In the genomic region with DNA sequence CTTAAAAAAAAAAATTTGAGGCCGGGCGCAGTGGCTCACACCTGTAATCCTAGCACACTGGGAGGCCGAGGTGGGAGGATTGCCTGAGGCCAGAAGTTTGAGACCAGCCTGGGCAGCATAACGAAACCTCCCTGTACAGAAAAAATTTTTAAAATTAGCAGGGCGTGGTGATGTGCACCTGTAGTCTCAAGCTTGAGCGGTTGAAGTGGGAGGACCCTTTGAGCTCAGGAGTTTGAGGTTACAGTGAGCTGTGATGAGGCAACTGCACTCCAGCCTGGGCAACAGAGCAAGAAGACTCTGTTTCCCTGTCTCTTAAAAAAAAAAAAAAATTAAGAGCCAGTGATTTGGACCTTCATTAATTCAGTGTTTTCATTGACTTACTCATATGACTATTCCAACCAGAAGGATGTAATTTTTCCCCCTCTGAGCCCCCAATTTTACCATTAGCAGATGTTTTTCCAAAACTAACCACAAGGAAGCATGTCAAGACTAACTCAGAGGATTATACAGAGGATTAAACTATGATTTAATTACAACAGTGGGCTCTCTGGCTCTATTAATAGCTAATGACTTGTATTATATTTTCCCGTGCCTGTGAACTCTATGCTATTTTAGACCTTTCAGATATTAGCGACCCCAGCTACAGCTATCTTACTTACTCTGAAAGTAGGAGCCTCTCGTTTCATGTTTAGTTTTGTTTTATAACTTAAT, we compare ENCODE assay signal across 10 cellular contexts.
DNase-seq lines count a peak whose midpoint lies in the region; ATAC-seq and TF ChIP-seq lines count a peak whose summit lies in the region.
"Had no signal": no experiment of that assay in that cellular context is flagged by ENCODE, and none has a peak within 500 bp of the region (broad histone marks: within the 10 kb centered on the region; RNA-seq: fewer than 3 reads in every experiment).

No MANE protein-coding gene starts in this region.

- no peaks in the 10 kb centered on the region for H3K9me3 ChIP-seq in OCI-LY1 (ENCODE audit: low read length)
- H3K9me3 ChIP-seq: suprapubic skin had no signal

- peak overlapping the region; percentile 17 for H3K4me3 Mint-ChIP-seq in stimulated activated naive CD8-positive, alpha-beta T cell treated with anti-CD3 and anti-CD28 coated beads, Interleukin-15, Interleukin-2, amounts not matched to agents 100 ng/mL and 50 ng/mL, for 24 hours
- no peak overlapping the region for H3K4me3 Mint-ChIP-seq in type B pancreatic cell
- H3K4me3 Mint-ChIP-seq in activated T-cell treated with anti-CD3 and anti-CD28 coated beads, Interleukin-2, amount 50 U/mL, for 72 hours, result no peak overlapping the region

- H3K4me2 ChIP-seq in OCI-LY1 (ENCODE audit: low read length), result peak overlapping the region; percentile 46; the same call in 1 of the 2 replicates

- peak overlapping the region; percentile 1 for H3K4me3 ChIP-seq in OCI-LY1 (ENCODE audit: low read depth, low read length, poor library complexity, severe bottlenecking)
- H3K4me3 ChIP-seq: suprapubic skin had no signal

- H4K20me1 ChIP-seq in OCI-LY1 (ENCODE audit: insufficient read depth, low read length), result no peaks in the 10 kb centered on the region

- no peaks in the 10 kb centered on the region for H3K9me2 ChIP-seq in OCI-LY1 (ENCODE audit: low read depth, low read length)

- no peak overlapping the region for H2AFZ ChIP-seq in OCI-LY1 (ENCODE audit: low read length)

- no peak for DNase-seq in stimulated activated naive CD8-positive, alpha-beta T cell treated with anti-CD3 and anti-CD28 coated beads, Interleukin-15, Interleukin-2, amounts not matched to agents 100 U/mL and 50 U/mL, for 24 hours
- DNase-seq in type B pancreatic cell (ENCODE audit: extremely low spot score, unreplicated experiment) (no peak), HEK293T (ENCODE audit: extremely low spot score) (no peak)
- no peak for DNase-seq in activated T-cell treated with anti-CD3 and anti-CD28 coated beads, Interleukin-2, amount 50 U/mL, for 72 hours
- no peak for DNase-seq in activated CD8-positive, alpha-beta memory T cell treated with anti-CD3 and anti-CD28 coated beads for 24 hours

- no peaks in the 10 kb centered on the region for H3K27me3 Mint-ChIP-seq in stimulated activated naive CD8-positive, alpha-beta T cell treated with anti-CD3 and anti-CD28 coated beads, Interleukin-15, Interleukin-2, amounts not matched to agents 100 ng/mL and 50 ng/mL, for 24 hours
- no peaks in the 10 kb centered on the region for H3K27me3 Mint-ChIP-seq in type B pancreatic cell
- H3K27me3 Mint-ChIP-seq in activated T-cell treated with anti-CD3 and anti-CD28 coated beads, Interleukin-2, amount 50 U/mL, for 72 hours (ENCODE audit: low read depth), result no peaks in the 10 kb centered on the region

- H3K9me3 Mint-ChIP-seq in stimulated activated naive CD8-positive, alpha-beta T cell treated with anti-CD3 and anti-CD28 coated beads, Interleukin-15, Interleukin-2, amounts not matched to agents 100 ng/mL and 50 ng/mL, for 24 hours, result no peaks in the 10 kb centered on the region
- H3K9me3 Mint-ChIP-seq in type B pancreatic cell, result no peaks in the 10 kb centered on the region
- no peaks in the 10 kb centered on the region for H3K9me3 Mint-ChIP-seq in activated T-cell treated with anti-CD3 and anti-CD28 coated beads, Interleukin-2, amount 50 U/mL, for 72 hours

- H3K27me3 ChIP-seq in OCI-LY1 (ENCODE audit: insufficient read depth, low read length), result no peaks in the 10 kb centered on the region
- H3K27me3 ChIP-seq: suprapubic skin had no signal

- POLR2A ChIA-PET in HEK293T (lab: Yijun Ruan, JAX), result interaction anchor here (0.8 kb wide), 1 partner anchor 10 kb away, joined by 3 read pairs; no protein-coding TSS in a partner anchor

- CTCF ChIA-PET in HEK293T (lab: Yijun Ruan, JAX), result interaction anchor here (0.7 kb wide), 1 partner anchor 124 kb away, joined by 4 read pairs; no protein-coding TSS in a partner anchor

- peaks cover 95% of the 10 kb centered on the region for H3K4me1 Mint-ChIP-seq in stimulated activated naive CD8-positive, alpha-beta T cell treated with anti-CD3 and anti-CD28 coated beads, Interleukin-15, Interleukin-2, amounts not matched to agents 100 ng/mL and 50 ng/mL, for 24 hours (ENCODE audit: low read depth)
- peaks cover 53% of the 10 kb centered on the region for H3K4me1 Mint-ChIP-seq in type B pancreatic cell (ENCODE audit: unreplicated experiment)
- peaks cover 82% of the 10 kb centered on the region for H3K4me1 Mint-ChIP-seq in activated T-cell treated with anti-CD3 and anti-CD28 coated beads, Interleukin-2, amount 50 U/mL, for 72 hours (ENCODE audit: low read depth)

- H3K36me3 Mint-ChIP-seq in stimulated activated naive CD8-positive, alpha-beta T cell treated with anti-CD3 and anti-CD28 coated beads, Interleukin-15, Interleukin-2, amounts not matched to agents 100 ng/mL and 50 ng/mL, for 24 hours (ENCODE audit: low read depth), result no peaks in the 10 kb centered on the region
- peaks cover 3% of the 10 kb centered on the region for H3K36me3 Mint-ChIP-seq in type B pancreatic cell
- no peaks in the 10 kb centered on the region for H3K36me3 Mint-ChIP-seq in activated T-cell treated with anti-CD3 and anti-CD28 coated beads, Interleukin-2, amount 50 U/mL, for 72 hours (ENCODE audit: insufficient read depth in 2 of 2)

- no peaks in the 10 kb centered on the region for H3K36me3 ChIP-seq in OCI-LY1 (ENCODE audit: insufficient read depth, low read length)
- H3K36me3 ChIP-seq: suprapubic skin had no signal

- peak overlapping the region; percentile 1; the same call in 1 of the 2 replicates for H3K9ac ChIP-seq in OCI-LY1 (ENCODE audit: low read length)

- no peaks in the 10 kb centered on the region for H3F3A ChIP-seq in OCI-LY1 (ENCODE audit: insufficient read depth, low read length)

- ATAC-seq in stimulated activated naive CD8-positive, alpha-beta T cell treated with anti-CD3 and anti-CD28 coated beads, Interleukin-15, Interleukin-2, amounts not matched to agents 100 U/mL and 50 U/mL, for 24 hours, result no peak
- ATAC-seq in HG03025 (IDR thresholded peaks at IDR 0.05; ENCODE audit: low FRiP score, unreplicated experiment), result peak; percentile 67
- no peak for ATAC-seq in activated T-cell treated with anti-CD3 and anti-CD28 coated beads, Interleukin-2, amount 50 U/mL, for 72 hours (replicated peaks in 1 of 2)
- ATAC-seq: activated CD4-positive, CD25-positive, alpha-beta regulatory T cell treated with anti-CD3 and anti-CD28 coated beads, Interleukin-2, amount 50 U/mL, for 24 hours had no signal

- TF ChIP-seq CTCF in OCI-LY1 (IDR thresholded peaks at IDR 0.05; ENCODE audit: low read length), result no peak
- peak; percentile 31 for TF ChIP-seq CTCF in type B pancreatic cell (conservative IDR thresholded peaks at IDR 0.05)

- H3K27ac ChIP-seq in OCI-LY1 (ENCODE audit: low read depth, low read length, poor library complexity, severe bottlenecking), result peak overlapping the region; percentile 76
- H3K27ac ChIP-seq: suprapubic skin had no signal

- peaks cover 89% of the 10 kb centered on the region for H3K79me2 ChIP-seq in OCI-LY1 (ENCODE audit: insufficient read depth, low read length)

- no peak overlapping the region for H3K27ac Mint-ChIP-seq in stimulated activated naive CD8-positive, alpha-beta T cell treated with anti-CD3 and anti-CD28 coated beads, Interleukin-15, Interleukin-2, amounts not matched to agents 100 ng/mL and 50 ng/mL, for 24 hours
- peak overlapping the region; percentile 68 for H3K27ac Mint-ChIP-seq in type B pancreatic cell
- H3K27ac Mint-ChIP-seq in activated T-cell treated with anti-CD3 and anti-CD28 coated beads, Interleukin-2, amount 50 U/mL, for 72 hours, result no peak overlapping the region

- peaks cover 87% of the 10 kb centered on the region for H3K4me1 ChIP-seq in OCI-LY1 (ENCODE audit: insufficient read depth, low read length, severe bottlenecking)

TF ChIP-seq in HEK293T, 16 proteins besides CTCF, POLR2A, EP300 and RAD21:
- TF ChIP-seq ARNT (IDR thresholded peaks at IDR 0.05), result no peak
- no peak for TF ChIP-seq FOXK2 (IDR thresholded peaks at IDR 0.05)
- TF ChIP-seq CTBP1 (IDR thresholded peaks at IDR 0.05; ENCODE audit: borderline replicate concordance), result no peak
- no peak for TF ChIP-seq BHLHE40 (IDR thresholded peaks at IDR 0.05; ENCODE audit: borderline replicate concordance)
- no peak for TF ChIP-seq NFRKB (IDR thresholded peaks at IDR 0.05)
- TF ChIP-seq ZNF384 (IDR thresholded peaks at IDR 0.05), result no peak
- TF ChIP-seq L3MBTL2 (conservative IDR thresholded peaks at IDR 0.05), result no peak
- no peak for TF ChIP-seq SUZ12 (IDR thresholded peaks at IDR 0.05)
- no peak for TF ChIP-seq SP1 (IDR thresholded peaks at IDR 0.05)
- no peak for TF ChIP-seq FOXA1 (IDR thresholded peaks at IDR 0.05)
- no peak for TF ChIP-seq ELF4 (IDR thresholded peaks at IDR 0.05)
- TF ChIP-seq LEF1 (IDR thresholded peaks at IDR 0.05; ENCODE audit: borderline replicate concordance), result no peak
- TF ChIP-seq HDGF (IDR thresholded peaks at IDR 0.05; ENCODE audit: borderline replicate concordance), result no peak
- TF ChIP-seq, protein P1, sequence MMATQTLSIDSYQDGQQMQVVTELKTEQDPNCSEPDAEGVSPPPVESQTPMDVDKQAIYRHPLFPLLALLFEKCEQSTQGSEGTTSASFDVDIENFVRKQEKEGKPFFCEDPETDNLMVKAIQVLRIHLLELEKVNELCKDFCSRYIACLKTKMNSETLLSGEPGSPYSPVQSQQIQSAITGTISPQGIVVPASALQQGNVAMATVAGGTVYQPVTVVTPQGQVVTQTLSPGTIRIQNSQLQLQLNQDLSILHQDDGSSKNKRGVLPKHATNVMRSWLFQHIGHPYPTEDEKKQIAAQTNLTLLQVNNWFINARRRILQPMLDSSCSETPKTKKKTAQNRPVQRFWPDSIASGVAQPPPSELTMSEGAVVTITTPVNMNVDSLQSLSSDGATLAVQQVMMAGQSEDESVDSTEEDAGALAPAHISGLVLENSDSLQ (IDR thresholded peaks at IDR 0.05), result no peak
- no peak for TF ChIP-seq FOXM1 (IDR thresholded peaks at IDR 0.05; ENCODE audit: borderline replicate concordance)
